ENCODE assay signal across 1 cellular context in the genomic region with DNA sequence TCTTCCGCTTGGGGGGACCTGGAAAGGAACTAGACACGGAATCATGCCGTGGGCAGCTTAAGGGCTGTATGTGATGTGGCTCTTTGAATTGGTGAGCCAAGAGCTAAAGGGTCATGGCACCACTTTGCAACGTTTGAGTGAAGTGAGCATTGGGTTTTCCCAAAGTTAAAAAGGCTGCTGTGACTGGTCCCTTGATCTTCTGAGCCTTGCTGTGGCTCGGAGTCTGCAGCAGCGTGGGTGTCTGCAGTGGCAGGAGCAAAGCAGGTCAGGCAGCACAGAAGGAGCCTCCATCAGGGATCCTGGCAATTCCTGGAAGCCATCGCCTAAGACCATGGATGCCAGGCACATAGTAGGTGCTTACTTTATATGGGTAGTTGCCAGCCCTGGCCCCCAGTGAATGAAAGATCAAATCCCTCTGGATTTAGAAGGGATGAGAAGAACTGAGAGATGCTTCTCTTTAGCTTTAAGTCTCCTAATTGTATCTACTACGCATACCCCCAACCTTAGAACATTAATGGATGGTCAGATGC.
TF ChIP-seq lines count a peak whose summit lies in the region.

No MANE protein-coding gene starts in this region.

TF ChIP-seq in SK-N-SH, 30 proteins besides CTCF, POLR2A, EP300 and RAD21 (continued from another document):
- TF ChIP-seq GATA2 (CRISPR knock-in tag; IDR thresholded peaks at IDR 0.05) (no peak), TAF1 (IDR thresholded peaks at IDR 0.05; ENCODE audit: borderline replicate concordance, low read depth, low read length) (no peak), MEF2A (IDR thresholded peaks at IDR 0.05; ENCODE audit: borderline replicate concordance, low read depth) (no peak), SMC3 (IDR thresholded peaks at IDR 0.05; ENCODE audit: low read depth, low read length) (no peak), NRF1 (IDR thresholded peaks at IDR 0.05; ENCODE audit: low read depth, low read length) (no peak), ELF1 (IDR thresholded peaks at IDR 0.05) (no peak), RFX5 (IDR thresholded peaks at IDR 0.05; ENCODE audit: low read length) (no peak), FOXM1 (IDR thresholded peaks at IDR 0.05; ENCODE audit: low read depth) (no peak), JUND (IDR thresholded peaks at IDR 0.05) (no peak), FOSL2 (IDR thresholded peaks at IDR 0.05; ENCODE audit: borderline replicate concordance, low read depth) (no peak)
- TF ChIP-seq, protein P1, sequence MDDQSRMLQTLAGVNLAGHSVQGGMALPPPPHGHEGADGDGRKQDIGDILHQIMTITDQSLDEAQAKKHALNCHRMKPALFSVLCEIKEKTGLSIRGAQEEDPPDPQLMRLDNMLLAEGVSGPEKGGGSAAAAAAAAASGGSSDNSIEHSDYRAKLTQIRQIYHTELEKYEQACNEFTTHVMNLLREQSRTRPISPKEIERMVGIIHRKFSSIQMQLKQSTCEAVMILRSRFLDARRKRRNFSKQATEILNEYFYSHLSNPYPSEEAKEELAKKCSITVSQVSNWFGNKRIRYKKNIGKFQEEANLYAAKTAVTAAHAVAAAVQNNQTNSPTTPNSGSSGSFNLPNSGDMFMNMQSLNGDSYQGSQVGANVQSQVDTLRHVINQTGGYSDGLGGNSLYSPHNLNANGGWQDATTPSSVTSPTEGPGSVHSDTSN (IDR thresholded peaks at IDR 0.05) = no peak
- TF ChIP-seq, protein P2, sequence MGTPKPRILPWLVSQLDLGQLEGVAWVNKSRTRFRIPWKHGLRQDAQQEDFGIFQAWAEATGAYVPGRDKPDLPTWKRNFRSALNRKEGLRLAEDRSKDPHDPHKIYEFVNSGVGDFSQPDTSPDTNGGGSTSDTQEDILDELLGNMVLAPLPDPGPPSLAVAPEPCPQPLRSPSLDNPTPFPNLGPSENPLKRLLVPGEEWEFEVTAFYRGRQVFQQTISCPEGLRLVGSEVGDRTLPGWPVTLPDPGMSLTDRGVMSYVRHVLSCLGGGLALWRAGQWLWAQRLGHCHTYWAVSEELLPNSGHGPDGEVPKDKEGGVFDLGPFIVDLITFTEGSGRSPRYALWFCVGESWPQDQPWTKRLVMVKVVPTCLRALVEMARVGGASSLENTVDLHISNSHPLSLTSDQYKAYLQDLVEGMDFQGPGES (IDR thresholded peaks at IDR 0.05; ENCODE audit: low read depth, low read length) = no peak
